In the genomic region with DNA sequence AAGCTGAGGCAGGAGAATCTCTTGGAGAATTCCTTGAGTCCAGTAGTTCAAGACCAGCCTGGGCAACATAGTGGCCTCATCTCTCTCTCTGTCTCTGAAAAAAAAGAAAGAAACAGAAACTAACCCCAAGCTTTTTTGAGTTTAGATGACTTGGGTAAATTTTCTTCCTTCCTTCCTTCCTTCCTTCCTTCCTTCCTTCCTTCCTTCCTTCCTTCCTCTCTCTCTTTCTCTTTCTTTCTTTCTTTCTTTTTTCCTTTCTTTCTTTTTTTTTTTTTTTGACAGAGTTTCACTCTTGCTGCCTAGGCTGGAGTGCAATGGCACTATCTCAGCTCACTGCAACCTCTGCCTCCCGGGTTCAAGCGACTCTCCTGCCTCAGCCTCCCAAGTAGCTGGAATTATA, we compare ENCODE assay signal across 10 cellular contexts. TPM values are rescaled to one million over a fixed set of nuclear protein-coding genes. Genes with fewer than 3 reads are reported as not detected.
"Had no signal": no experiment of that assay in that cellular context is flagged by ENCODE, and none has a peak within 500 bp of the region (broad histone marks: within the 10 kb centered on the region; RNA-seq: fewer than 3 reads in every experiment).

No MANE protein-coding gene starts in this region.

RNA-seq across cellular contexts. Expression of a gene that starts 12.2 kb away (rescaled TPM):
- total RNA-seq: activated B cell treated with CpG ODN at 0.5 μM for 24 hours; activated CD4-positive, alpha-beta memory T cell treated with anti-CD3 and anti-CD28 coated beads for 36 hours; activated CD4-positive, alpha-beta memory T cell treated with anti-CD3 and anti-CD28 coated beads, Interleukin-2, amount 10 ng/mL, durations not matched to agents 7 days and 5 days; activated CD4-positive, alpha-beta T cell treated with anti-CD3 and anti-CD28 coated beads for 36 hours; activated CD4-positive, alpha-beta T cell treated with anti-CD3 and anti-CD28 coated beads, Interleukin-2, amount 10 ng/mL, durations not matched to agents 24 days and 14 days; activated CD4-positive, alpha-beta T cell treated with anti-CD3 and anti-CD28 coated beads, Interleukin-2, amount 10 ng/mL, durations not matched to agents 7 days and 5 days; activated CD8-positive, alpha-beta memory T cell treated with anti-CD3 and anti-CD28 coated beads for 36 hours; activated CD8-positive, alpha-beta memory T cell treated with anti-CD3 and anti-CD28 coated beads, Interleukin-2, amount 10 ng/mL, durations not matched to agents 7 days and 5 days; activated CD8-positive, alpha-beta T cell treated with anti-CD3 and anti-CD28 coated beads, Interleukin-2, amount 10 ng/mL, durations not matched to agents 7 days and 5 days; T-helper 2 cell treated with Interferon-gamma antibody and Interleukin-4, amounts not matched to agents 100 ng/mL and 5 ng/mL, for 36 hours had no signal
